ENCODE assay signal across 14 cellular contexts in the genomic region with DNA sequence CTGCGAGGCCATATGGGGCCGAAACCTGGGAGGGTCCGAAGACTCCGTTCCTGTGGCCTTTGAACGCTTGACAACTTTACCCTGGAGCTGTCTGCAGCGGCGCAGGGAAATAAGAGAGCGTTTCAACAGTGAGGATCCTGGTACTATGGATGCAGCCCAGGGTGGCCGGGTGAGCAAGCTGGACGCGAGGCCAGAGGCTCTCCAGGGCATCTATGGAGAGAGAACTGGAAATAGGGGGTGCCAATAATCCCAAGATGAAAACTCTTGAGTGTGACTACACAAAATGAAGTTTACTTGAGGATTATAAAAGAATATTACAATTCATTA. TPM values are rescaled to one million over a fixed set of nuclear protein-coding genes. Genes with fewer than 3 reads are reported as not detected.
A peak's percentile ranks its signal among the peaks of the same experiment; 100 is the strongest.
DNase-seq lines count a peak whose midpoint lies in the region; FAIRE-seq and TF ChIP-seq lines count a peak whose summit lies in the region.
"Had no signal": no experiment of that assay in that cellular context is flagged by ENCODE, and none has a peak within 500 bp of the region (broad histone marks: within the 10 kb centered on the region; RNA-seq: fewer than 3 reads in every experiment).

No MANE protein-coding gene starts in this region.

- H3K36me3 Mint-ChIP-seq in astrocyte (ENCODE audit: low read depth, unreplicated experiment) (peaks cover 3% of the 10 kb centered on the region), glutamatergic neuron (ENCODE audit: unreplicated experiment) (peaks cover 17% of the 10 kb centered on the region)
- H3K36me3 Mint-ChIP-seq: activated naive CD4-positive, alpha-beta T cell treated with anti-CD3 and anti-CD28 coated beads, Interleukin-2, amount 10 ng/mL, durations not matched to agents 7 days and 5 days; mesothelial cell of epicardium had no signal

- peak overlapping the region; percentile 82 for H2AFZ ChIP-seq in astrocyte (ENCODE audit: low read depth, low read length)

- H3K27me3 ChIP-seq in astrocyte (ENCODE audit: insufficient read depth, low read length) (peaks cover 3% of the 10 kb centered on the region), muscle layer of colon (ENCODE audit: control insufficient read depth in 1 of 2, insufficient read depth in 2 of 2, low read length in 2 of 2) (no peaks in the 10 kb centered on the region), testis (no peaks in the 10 kb centered on the region)

- no peaks in the 10 kb centered on the region for H3K79me2 ChIP-seq in astrocyte (ENCODE audit: insufficient read depth, low read length)

- no peak overlapping the region for H3K4me3 Mint-ChIP-seq in astrocyte (ENCODE audit: unreplicated experiment)
- H3K4me3 Mint-ChIP-seq in glutamatergic neuron (ENCODE audit: unreplicated experiment), result peak overlapping the region; percentile 89
- H3K4me3 Mint-ChIP-seq: activated naive CD4-positive, alpha-beta T cell treated with anti-CD3 and anti-CD28 coated beads, Interleukin-2, amount 10 ng/mL, durations not matched to agents 7 days and 5 days had no signal

- H3K4me2 ChIP-seq in astrocyte (ENCODE audit: low read length), result peak overlapping the region; percentile 96

- H3K9me3 ChIP-seq in astrocyte (ENCODE audit: insufficient read depth, low read depth, low read length), result no peaks in the 10 kb centered on the region
- no peaks in the 10 kb centered on the region for H3K9me3 ChIP-seq in muscle layer of colon (ENCODE audit: low read length)
- no peaks in the 10 kb centered on the region for H3K9me3 ChIP-seq in testis

- H3K27me3 Mint-ChIP-seq in astrocyte (ENCODE audit: low read depth, unreplicated experiment), result peaks cover 38% of the 10 kb centered on the region
- peaks cover 15% of the 10 kb centered on the region for H3K27me3 Mint-ChIP-seq in glutamatergic neuron (ENCODE audit: unreplicated experiment)

- H3K27ac Mint-ChIP-seq in astrocyte (ENCODE audit: unreplicated experiment) (no peak overlapping the region), glutamatergic neuron (ENCODE audit: unreplicated experiment) (no peak overlapping the region)
- H3K27ac Mint-ChIP-seq: activated naive CD4-positive, alpha-beta T cell treated with anti-CD3 and anti-CD28 coated beads, Interleukin-2, amount 10 ng/mL, durations not matched to agents 7 days and 5 days; mesothelial cell of epicardium had no signal

- no peaks in the 10 kb centered on the region for H4K20me1 ChIP-seq in astrocyte (ENCODE audit: insufficient read depth, low read length)

- peaks cover 8% of the 10 kb centered on the region for H3K9me3 Mint-ChIP-seq in astrocyte (ENCODE audit: unreplicated experiment)
- H3K9me3 Mint-ChIP-seq in glutamatergic neuron (ENCODE audit: unreplicated experiment), result peaks cover 9% of the 10 kb centered on the region

- H3K4me1 ChIP-seq in astrocyte (ENCODE audit: insufficient read depth, low read length), result no peaks in the 10 kb centered on the region
- peaks cover 10% of the 10 kb centered on the region for H3K4me1 ChIP-seq in muscle layer of colon (ENCODE audit: insufficient read depth, low read length)
- H3K4me1 ChIP-seq in testis, result no peaks in the 10 kb centered on the region

- intact Hi-C loops in testis (cut with DNase I; ENCODE audit: low total_unique reads), result no loop called here

- H3K9ac ChIP-seq in astrocyte (ENCODE audit: low read length), result peak overlapping the region; percentile 81
- no peak overlapping the region for H3K9ac ChIP-seq in muscle layer of colon (ENCODE audit: low read length)

- no peak for TF ChIP-seq CTCF in astrocyte (IDR thresholded peaks at IDR 0.05; ENCODE audit: insufficient read depth, low read depth, low read length)
- TF ChIP-seq CTCF in glutamatergic neuron (IDR thresholded peaks at IDR 0.05; ENCODE audit: partially characterized antibody, unreplicated experiment), result no peak
- no peak for TF ChIP-seq CTCF in testis (IDR thresholded peaks at IDR 0.05)

- no peaks in the 10 kb centered on the region for H3K36me3 ChIP-seq in astrocyte (ENCODE audit: insufficient read depth, low read length)
- no peaks in the 10 kb centered on the region for H3K36me3 ChIP-seq in muscle layer of colon (ENCODE audit: insufficient read depth, low read length)
- H3K36me3 ChIP-seq in testis (ENCODE audit: low read depth, missing control alignments), result no peaks in the 10 kb centered on the region

- no peak for TF ChIP-seq POLR2A in testis (IDR thresholded peaks at IDR 0.05)

- H3K4me1 Mint-ChIP-seq in astrocyte (ENCODE audit: low read depth, unreplicated experiment), result peaks cover 3% of the 10 kb centered on the region
- peaks cover 29% of the 10 kb centered on the region for H3K4me1 Mint-ChIP-seq in glutamatergic neuron (ENCODE audit: low read depth, unreplicated experiment)

- FAIRE-seq in astrocyte (lab: Jason Lieb, UNC), result no peak

- H3K4me3 ChIP-seq in astrocyte (ENCODE audit: insufficient read depth, low read depth, low read length), result peak overlapping the region; percentile 72
- H3K4me3 ChIP-seq in muscle layer of colon (ENCODE audit: low read depth in 1 of 2, low read length in 2 of 2), result peak overlapping the region; percentile 59 to 88
- peak overlapping the region; percentile 41 to 45 for H3K4me3 ChIP-seq in testis

- no peak overlapping the region for H3K27ac ChIP-seq in astrocyte (ENCODE audit: low read depth, low read length)
- peak overlapping the region; percentile 70 for H3K27ac ChIP-seq in muscle layer of colon (ENCODE audit: low read depth, low read length)
- H3K27ac ChIP-seq in testis, result peak overlapping the region in 1 of 2 donors; percentile 71

- WGBS in testis, 2 donors, result 34 to 42% methylated on average over 10 to 11 of the region's 11 CpGs

- DNase-seq in astrocyte (ENCODE audit: low read depth) (no peak), glutamatergic neuron (no peak), testis (no peak), NCI-H2081 treated with DMSO at 0.1 percent for 48 hours (lab: John Stamatoyannopoulos, UW) (no peak), OCI-M1 (lab: John Stamatoyannopoulos, UW) (no peak), AG08395 (ENCODE audit: low spot score) (no peak), LoVo (ENCODE audit: low spot score) (no peak)
- DNase-seq: activated CD4-positive, alpha-beta T cell treated with anti-CD3 and anti-CD28 coated beads for 48 hours; activated naive CD4-positive, alpha-beta T cell treated with anti-CD3 and anti-CD28 coated beads, Interleukin-2, amount 10 ng/mL, durations not matched to agents 7 days and 5 days; DND-41; NCI-H748 treated with DMSO at 0.1 percent for 48 hours; stimulated activated CD4-positive, alpha-beta T cell treated with anti-CD3 and anti-CD28 coated beads, Interleukin-4, amount 100 ng/mL, for 24 hours had no signal

RNA-seq across cellular contexts. Expression of a gene that starts 1.1 kb away (rescaled TPM):
- total RNA-seq in astrocyte (0.36 and 0.41 TPM in 2 replicates), glutamatergic neuron (ENCODE audit: unreplicated experiment) (17.7 TPM), testis (1 to 10 TPM; 2.3 to 2.7 TPM)
- polyA plus RNA-seq in testis (ENCODE audit: insufficient read depth, low read depth, low replicate concordance), result 2.1 TPM
